Comparison of ENCODE assay signal across 9 cellular contexts in genomic region chr2:181174880-181175590, GRCh38.
DNase-seq lines count a peak whose midpoint lies in the region; ATAC-seq, FAIRE-seq and TF ChIP-seq lines count a peak whose summit lies in the region.
"Had no signal": no experiment of that assay in that cellular context is flagged by ENCODE, and none has a peak within 500 bp of the region (broad histone marks: within the 10 kb centered on the region; RNA-seq: fewer than 3 reads in every experiment).

No MANE protein-coding gene starts in this region.

- H3K4me3 ChIP-seq in GM23248 (no peak overlapping the region), SK-N-MC (no peak overlapping the region), keratinocyte (ENCODE audit: control insufficient read depth in 2 of 3, extremely low read depth in 1 of 3, insufficient read depth in 2 of 3, low read depth in 1 of 3, low read length in 3 of 3) (no peak overlapping the region), HepG2 (replicated peaks in 1 of 3; ENCODE audit: insufficient read depth in 1 of 3, low read depth in 2 of 3, low read length in 3 of 3) (no peak overlapping the region)
- H3K4me3 ChIP-seq: skin epidermis had no signal

- in situ Hi-C loops in GM23248 (cut with MboI), result no loop called here
- in situ Hi-C loops in HepG2 (cut with HindIII; ENCODE audit: extremely low pct_ligation_motif_present, low pct_unique_long_range_greater_than_20kb), result no loop called here

- H3K27ac ChIP-seq in GM23248 (no peak overlapping the region), SK-N-MC (0 out of 2 replicates have a peak overlapping the region, but pooled peaks have one; percentile 12), keratinocyte (ENCODE audit: control insufficient read depth, insufficient read depth, low read length) (no peak overlapping the region), HepG2 (ENCODE audit: extremely low read length, insufficient read depth, low read length) (no peak overlapping the region)
- H3K27ac ChIP-seq: skin epidermis had no signal

- H3K9me2 ChIP-seq in GM23248 (ENCODE audit: insufficient read depth), result no peaks in the 10 kb centered on the region

- no peak for TF ChIP-seq POLR2A in HepG2 (IDR thresholded peaks at IDR 0.05; ENCODE audit: insufficient read depth in 1 of 2, low read depth in 2 of 2, low read length in 2 of 2)

- H3K9ac ChIP-seq in GM23248, result no peak overlapping the region
- no peak overlapping the region for H3K9ac ChIP-seq in SK-N-MC (ENCODE audit: insufficient read length)
- no peak overlapping the region for H3K9ac ChIP-seq in keratinocyte (ENCODE audit: control insufficient read depth, extremely low read depth, insufficient read depth, low read length)
- no peak overlapping the region for H3K9ac ChIP-seq in HepG2 (ENCODE audit: insufficient read depth, low read depth, low read length)

- H3K4me2 ChIP-seq in GM23248 (ENCODE audit: unreplicated experiment), result no peak overlapping the region
- H3K4me2 ChIP-seq in keratinocyte (ENCODE audit: control insufficient read depth, extremely low read depth, insufficient read depth, low read depth, low read length), result no peak overlapping the region
- H3K4me2 ChIP-seq in HepG2 (ENCODE audit: low read depth, low read length), result no peak overlapping the region

- H3K36me3 ChIP-seq in GM23248 (ENCODE audit: low read depth) (no peaks in the 10 kb centered on the region), SK-N-MC (ENCODE audit: insufficient read depth, low read length) (no peaks in the 10 kb centered on the region), keratinocyte (ENCODE audit: control insufficient read depth in 2 of 2, extremely low read depth in 1 of 2, insufficient read depth in 2 of 2, low read length in 2 of 2) (no peaks in the 10 kb centered on the region), HepG2 (replicated peaks in 1 of 2; ENCODE audit: control insufficient read depth in 1 of 2, insufficient read depth in 2 of 2, low read length in 2 of 2) (no peaks in the 10 kb centered on the region)

- FAIRE-seq in keratinocyte (lab: Jason Lieb, UNC) (no peak), HepG2 (lab: Jason Lieb, UNC) (no peak)

- H3K27me3 ChIP-seq in GM23248 (replicated peaks; ENCODE audit: insufficient read depth) (no peaks in the 10 kb centered on the region), keratinocyte (ENCODE audit: control insufficient read depth, extremely low read depth, insufficient read depth, low read length) (no peaks in the 10 kb centered on the region), HepG2 (ENCODE audit: control insufficient read depth in 1 of 2, insufficient read depth in 2 of 2, low read length in 2 of 2) (no peaks in the 10 kb centered on the region)

- TF ChIP-seq EP300 in HepG2 (IDR thresholded peaks at IDR 0.05; ENCODE audit: low read depth in 2 of 2, low read length in 2 of 2) (no peak), HepG2 (CRISPR knock-in tag; IDR thresholded peaks at IDR 0.05; ENCODE audit: borderline replicate concordance) (no peak)

- CTCF ChIA-PET in HepG2 (lab: Yijun Ruan, JAX; ENCODE audit: low intra/inter-chr PET ratio, low total read pairs), result no interaction called here

- TF ChIP-seq RAD21 in HepG2 (CRISPR knock-in tag; IDR thresholded peaks at IDR 0.05), result no peak

- H3K9me3 ChIP-seq in GM23248 (ENCODE audit: low read depth) (no peaks in the 10 kb centered on the region), SK-N-MC (ENCODE audit: low read depth, low read length) (no peaks in the 10 kb centered on the region), keratinocyte (ENCODE audit: control insufficient read depth, low read depth, low read length) (no peaks in the 10 kb centered on the region), HepG2 (ENCODE audit: low read length) (no peaks in the 10 kb centered on the region)

- dilution Hi-C loops in keratinocyte (cut with MboI; ENCODE audit: extremely low pct_ligation_motif_present, low sequenced_read_pairs), result no loop called here

- DNase-seq in GM03348 (ENCODE audit: low spot score) (peak; percentile 19), GM23248 (no peak), SK-N-MC (ENCODE audit: low read depth, low spot score) (no peak), keratinocyte (ENCODE audit: low read depth, low spot score) (no peak), posterior cingulate gyrus (no peak), HepG2 (ENCODE audit: low spot score) (no peak)

- intact Hi-C loops in posterior cingulate gyrus (cut with DNase I) (no loop called here), HepG2 (cut with micrococcal nuclease; ENCODE audit: unreplicated experiment) (no loop called here)

- H2AFZ ChIP-seq in GM23248 (0 out of 2 replicates have a peak overlapping the region, but pooled peaks have one; percentile 17), keratinocyte (ENCODE audit: control insufficient read depth, low read length) (peak overlapping the region; percentile 30), HepG2 (ENCODE audit: low read length) (no peak overlapping the region)

- no peaks in the 10 kb centered on the region for H3K9me1 ChIP-seq in keratinocyte (ENCODE audit: control insufficient read depth, extremely low read depth, insufficient read depth, low read length)

- POLR2A ChIA-PET in HepG2 (lab: Yijun Ruan, JAX), result no interaction called here

- no TSS peak for BruUV-seq in HepG2 (replicated peaks; lab: Mats Ljungman, UMichigan)

- H3K4me1 ChIP-seq in GM23248 (ENCODE audit: insufficient read depth) (no peaks in the 10 kb centered on the region), keratinocyte (ENCODE audit: control insufficient read depth, extremely low read depth, insufficient read depth, low read length) (no peaks in the 10 kb centered on the region), HepG2 (ENCODE audit: insufficient read depth, low read length) (no peaks in the 10 kb centered on the region)

- H4K20me1 ChIP-seq in GM23248 (ENCODE audit: insufficient read depth) (no peaks in the 10 kb centered on the region), keratinocyte (ENCODE audit: control insufficient read depth, extremely low read depth, insufficient read depth, low read length) (no peaks in the 10 kb centered on the region), HepG2 (ENCODE audit: insufficient read depth, low read length) (no peaks in the 10 kb centered on the region)

- H3K79me2 ChIP-seq in GM23248 (ENCODE audit: insufficient read depth) (no peaks in the 10 kb centered on the region), keratinocyte (ENCODE audit: control insufficient read depth, insufficient read depth, low read length) (no peaks in the 10 kb centered on the region), HepG2 (ENCODE audit: insufficient read depth, low read length) (no peaks in the 10 kb centered on the region)

- WGBS in GM23248 (ENCODE audit: low coverage in 1 of 2, low lambda C conversion rate in 2 of 2, missing lambda C conversion rate in 2 of 2), 2 experiments, result 19 to 20% methylated on average over 4 of the region's 4 CpGs
- under 1% methylated on average over 4 of the region's 4 CpGs for WGBS in HepG2 (ENCODE audit: low lambda C conversion rate)

- TF ChIP-seq CTCF in keratinocyte (optimal IDR thresholded peaks at IDR 0.05 in 1 of 3, IDR thresholded peaks at IDR 0.05 in 1 of 3, conservative IDR thresholded peaks at IDR 0.05 in 1 of 3; ENCODE audit: extremely low read depth in 1 of 3, insufficient read depth in 2 of 3, low read length in 3 of 3) (no peak), HepG2 (CRISPR knock-in tag; IDR thresholded peaks at IDR 0.05) (no peak)

- ATAC-seq in HG02571 (IDR thresholded peaks at IDR 0.05; ENCODE audit: unreplicated experiment) (no peak), HG03571 (IDR thresholded peaks at IDR 0.05; ENCODE audit: unreplicated experiment) (no peak), HepG2 (no peak)

- H3F3A ChIP-seq in GM23248 (ENCODE audit: insufficient read depth), result peaks cover 6% of the 10 kb centered on the region; the same call in 1 of the 2 replicates

TF ChIP-seq in HepG2, 621 proteins besides CTCF, POLR2A, EP300 and RAD21 (continues in another document):
- TF ChIP-seq, protein P1, sequence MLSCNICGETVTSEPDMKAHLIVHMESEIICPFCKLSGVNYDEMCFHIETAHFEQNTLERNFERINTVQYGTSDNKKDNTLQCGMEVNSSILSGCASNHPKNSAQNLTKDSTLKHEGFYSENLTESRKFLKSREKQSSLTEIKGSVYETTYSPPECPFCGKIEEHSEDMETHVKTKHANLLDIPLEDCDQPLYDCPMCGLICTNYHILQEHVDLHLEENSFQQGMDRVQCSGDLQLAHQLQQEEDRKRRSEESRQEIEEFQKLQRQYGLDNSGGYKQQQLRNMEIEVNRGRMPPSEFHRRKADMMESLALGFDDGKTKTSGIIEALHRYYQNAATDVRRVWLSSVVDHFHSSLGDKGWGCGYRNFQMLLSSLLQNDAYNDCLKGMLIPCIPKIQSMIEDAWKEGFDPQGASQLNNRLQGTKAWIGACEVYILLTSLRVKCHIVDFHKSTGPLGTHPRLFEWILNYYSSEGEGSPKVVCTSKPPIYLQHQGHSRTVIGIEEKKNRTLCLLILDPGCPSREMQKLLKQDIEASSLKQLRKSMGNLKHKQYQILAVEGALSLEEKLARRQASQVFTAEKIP (CRISPR knock-in tag; IDR thresholded peaks at IDR 0.05; ENCODE audit: borderline replicate concordance), result no peak
- no peak for TF ChIP-seq IKZF5 (CRISPR knock-in tag; IDR thresholded peaks at IDR 0.05)
- no peak for TF ChIP-seq HDAC1 (CRISPR knock-in tag; IDR thresholded peaks at IDR 0.05)
- TF ChIP-seq ZEB1 (IDR thresholded peaks at IDR 0.05; ENCODE audit: insufficient replicate concordance, low read depth), result no peak
